ENCODE assay signal across 20 cellular contexts in genomic region chr7:46126901-46127300, GRCh38.
A peak's percentile ranks its signal among the peaks of the same experiment; 100 is the strongest.
DNase-seq lines count a peak whose midpoint lies in the region; ATAC-seq, FAIRE-seq and TF ChIP-seq lines count a peak whose summit lies in the region.
"Had no signal": no experiment of that assay in that cellular context is flagged by ENCODE, and none has a peak within 500 bp of the region (broad histone marks: within the 10 kb centered on the region; RNA-seq: fewer than 3 reads in every experiment).

No MANE protein-coding gene starts in this region.

- H3K4me3 ChIP-seq in PC-3 (ENCODE audit: low read length) (no peak overlapping the region), smooth muscle cell (no peak overlapping the region)
- H3K4me3 ChIP-seq: K562 had no signal

- H3K4me1 Mint-ChIP-seq in activated CD8-positive, alpha-beta T cell treated with anti-CD3 and anti-CD28 coated beads, Interleukin-2, amount 10 ng/mL, durations not matched to agents 7 days and 5 days (ENCODE audit: low read depth), result no peaks in the 10 kb centered on the region
- H3K4me1 Mint-ChIP-seq: CD4-positive, CD25-positive, alpha-beta regulatory T cell; T-cell had no signal

- FAIRE-seq in HTR-8/SVneo (lab: Jason Lieb, UNC), result no peak
- FAIRE-seq: H54, HepG2, K562 had no signal

- H3K27me3 Mint-ChIP-seq in activated CD8-positive, alpha-beta T cell treated with anti-CD3 and anti-CD28 coated beads, Interleukin-2, amount 10 ng/mL, durations not matched to agents 7 days and 5 days (ENCODE audit: low read depth), result no peaks in the 10 kb centered on the region
- H3K27me3 Mint-ChIP-seq: CD4-positive, CD25-positive, alpha-beta regulatory T cell had no signal

- peak; percentile 88 for ATAC-seq in PC-3
- ATAC-seq in activated CD8-positive, alpha-beta T cell treated with anti-CD3 and anti-CD28 coated beads, Interleukin-2, amount 10 ng/mL, durations not matched to agents 7 days and 5 days, result no peak
- ATAC-seq: HepG2, K562, SK-N-SH treated with all-trans-retinoic acid at 6 μM for 48 hours, T-cell had no signal

- H3K9me3 ChIP-seq in PC-3 (ENCODE audit: low read length) (no peaks in the 10 kb centered on the region), smooth muscle cell (replicated peaks; ENCODE audit: low read depth) (no peaks in the 10 kb centered on the region)

- H3K4me2 ChIP-seq in PC-3 (ENCODE audit: low read length) (peak overlapping the region; percentile 24; the same call in 1 of the 2 replicates), smooth muscle cell (no peak overlapping the region)

- H3K36me3 ChIP-seq in PC-3 (ENCODE audit: low read depth, low read length) (no peaks in the 10 kb centered on the region), smooth muscle cell (ENCODE audit: low read depth) (no peaks in the 10 kb centered on the region)

- no peak overlapping the region for H3K27ac Mint-ChIP-seq in activated CD8-positive, alpha-beta T cell treated with anti-CD3 and anti-CD28 coated beads, Interleukin-2, amount 10 ng/mL, durations not matched to agents 7 days and 5 days
- H3K27ac Mint-ChIP-seq: CD4-positive, CD25-positive, alpha-beta regulatory T cell; T-cell had no signal

- no peaks in the 10 kb centered on the region for H3K9me2 ChIP-seq in PC-3 (replicated peaks; ENCODE audit: low read length)

- no peaks in the 10 kb centered on the region for H3K36me3 Mint-ChIP-seq in activated CD8-positive, alpha-beta T cell treated with anti-CD3 and anti-CD28 coated beads, Interleukin-2, amount 10 ng/mL, durations not matched to agents 7 days and 5 days (ENCODE audit: low read depth)
- H3K36me3 Mint-ChIP-seq: CD4-positive, CD25-positive, alpha-beta regulatory T cell; T-cell had no signal

- POLR2A ChIA-PET in PC-3 (lab: Charles Lee; ENCODE audit: unreplicated experiment), result no interaction called here
- POLR2A ChIA-PET in activated CD8-positive, alpha-beta T cell treated with anti-CD3 and anti-CD28 coated beads, Interleukin-2, amount 10 ng/mL, durations not matched to agents 7 days and 5 days (lab: Charles Lee), result no interaction called here

- H3K4me3 Mint-ChIP-seq in activated CD8-positive, alpha-beta T cell treated with anti-CD3 and anti-CD28 coated beads, Interleukin-2, amount 10 ng/mL, durations not matched to agents 7 days and 5 days, result no peak overlapping the region
- H3K4me3 Mint-ChIP-seq: CD4-positive, CD25-positive, alpha-beta regulatory T cell; T-cell had no signal

- intact Hi-C loops in PC-3 (cut with micrococcal nuclease) (no loop called here), head of caudate nucleus (cut with DNase I) (no loop called here)

- no peaks in the 10 kb centered on the region for H3K27me3 ChIP-seq in PC-3 (ENCODE audit: low read length)
- no peaks in the 10 kb centered on the region for H3K27me3 ChIP-seq in smooth muscle cell (ENCODE audit: low read depth)

- no peak overlapping the region for H2AFZ ChIP-seq in PC-3 (ENCODE audit: low read length)
- H2AFZ ChIP-seq in smooth muscle cell (ENCODE audit: low read depth), result no peak overlapping the region

- DNase-seq in ELR (ENCODE audit: low read depth), result peak; percentile 33
- DNase-seq in PC-3, result peak; percentile 76
- DNase-seq in epithelial cell of prostate (ENCODE audit: low read depth, low spot score), result peak; percentile 43
- no peak for DNase-seq in smooth muscle cell (lab: John Stamatoyannopoulos, UW; ENCODE audit: unreplicated experiment)
- DNase-seq in head of caudate nucleus, result no peak
- DNase-seq in HTR-8/SVneo (ENCODE audit: insufficient read length, low spot score), result no peak
- DNase-seq in activated CD8-positive, alpha-beta T cell treated with anti-CD3 and anti-CD28 coated beads, Interleukin-2, amount 10 ng/mL, durations not matched to agents 7 days and 5 days, result no peak
- DNase-seq: CD4-positive, CD25-positive, alpha-beta regulatory T cell; DMS79; NCI-H1092; NCI-H1436 treated with DMSO at 0.1 percent for 48 hours; NCI-H2029; NCI-H2171; NCI-H345; T-cell had no signal

- H3K79me2 ChIP-seq in PC-3 (ENCODE audit: low read length) (no peaks in the 10 kb centered on the region), smooth muscle cell (ENCODE audit: low read depth) (no peaks in the 10 kb centered on the region)

- BruUV-seq in PC-3 (replicated peaks; lab: Mats Ljungman, UMichigan), result no TSS peak

- CTCF ChIA-PET in PC-3 (lab: Charles Lee), result no interaction called here
- CTCF ChIA-PET in activated CD8-positive, alpha-beta T cell treated with anti-CD3 and anti-CD28 coated beads, Interleukin-2, amount 10 ng/mL, durations not matched to agents 7 days and 5 days (lab: Charles Lee), result interaction anchor here (0.8 kb wide), 1 partner anchor 22 kb away, joined by 3 read pairs; no protein-coding TSS in a partner anchor

- WGBS in smooth muscle cell (ENCODE audit: low lambda C conversion rate), result 77% methylated on average over 2 of the region's 2 CpGs

- H3F3A ChIP-seq in PC-3 (ENCODE audit: low read length, unreplicated experiment) (no peaks in the 10 kb centered on the region), smooth muscle cell (ENCODE audit: low read depth) (no peaks in the 10 kb centered on the region)

- H3K27ac ChIP-seq in PC-3 (ENCODE audit: low read length), result 0 out of 2 replicates have a peak overlapping the region, but pooled peaks have one; percentile 10
- H3K27ac ChIP-seq in epithelial cell of prostate, result no peak overlapping the region
- H3K27ac ChIP-seq in smooth muscle cell (ENCODE audit: low read depth), result peak overlapping the region; percentile 64
- H3K27ac ChIP-seq: RWPE1 had no signal

- H3K4me1 ChIP-seq in PC-3 (ENCODE audit: insufficient read depth, low read length) (peaks cover 15% of the 10 kb centered on the region), smooth muscle cell (ENCODE audit: low read depth) (no peaks in the 10 kb centered on the region)

- H4K20me1 ChIP-seq in PC-3 (ENCODE audit: low read length) (no peaks in the 10 kb centered on the region), smooth muscle cell (ENCODE audit: low read depth) (no peaks in the 10 kb centered on the region)

- TF ChIP-seq CTCF in PC-3 (conservative IDR thresholded peaks at IDR 0.05; ENCODE audit: low read depth, low read length), result no peak
- no peak for TF ChIP-seq CTCF in smooth muscle cell (IDR thresholded peaks at IDR 0.05; ENCODE audit: borderline replicate concordance, insufficient read depth, poor library complexity, severe bottlenecking)

- no peaks in the 10 kb centered on the region for H3K9me3 Mint-ChIP-seq in activated CD8-positive, alpha-beta T cell treated with anti-CD3 and anti-CD28 coated beads, Interleukin-2, amount 10 ng/mL, durations not matched to agents 7 days and 5 days (ENCODE audit: insufficient read depth)

- no peak overlapping the region for H3K9ac ChIP-seq in PC-3 (ENCODE audit: low read length)
- no peak overlapping the region for H3K9ac ChIP-seq in smooth muscle cell (ENCODE audit: low read depth)

Comparison
In these comparisons a context has a peak if more than half of its experiments do, and no peak if none do; other contexts are left out.
1. DNase-seq: peak in ELR (single experiment), PC-3 (single experiment) and epithelial cell of prostate (single experiment); none in smooth muscle cell (single experiment), head of caudate nucleus (0 of 42), HTR-8/SVneo (single experiment) and activated CD8-positive, alpha-beta T cell treated with anti-CD3 and anti-CD28 coated beads, Interleukin-2, amount 10 ng/mL, durations not matched to agents 7 days and 5 days (single experiment).